1 cellular context compared by ENCODE assay signal in the genomic region with DNA sequence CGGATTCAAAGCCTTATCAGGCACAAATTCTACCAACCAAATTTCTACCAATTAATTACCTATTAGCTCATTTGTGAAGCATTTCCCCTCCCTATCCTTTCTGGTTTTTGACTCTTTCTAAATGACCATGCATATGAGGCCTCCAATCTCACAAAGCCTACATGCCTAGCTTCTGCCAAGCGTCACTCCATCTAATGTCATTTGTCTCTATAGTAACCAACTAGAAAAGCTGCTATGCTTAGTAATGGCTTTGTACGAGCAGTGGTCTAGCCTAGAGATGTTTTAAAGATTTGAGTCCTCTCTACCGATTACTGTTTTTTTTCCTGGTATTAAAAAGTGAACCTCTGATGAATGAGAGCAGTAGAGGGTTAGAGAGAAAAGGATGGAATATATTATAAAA.
TF ChIP-seq lines count a peak whose summit lies in the region.

No MANE protein-coding gene starts in this region.

TF ChIP-seq in neural cell, 6 proteins besides CTCF, POLR2A, EP300 and RAD21 (continued from another document):
- TF ChIP-seq, protein P1, sequence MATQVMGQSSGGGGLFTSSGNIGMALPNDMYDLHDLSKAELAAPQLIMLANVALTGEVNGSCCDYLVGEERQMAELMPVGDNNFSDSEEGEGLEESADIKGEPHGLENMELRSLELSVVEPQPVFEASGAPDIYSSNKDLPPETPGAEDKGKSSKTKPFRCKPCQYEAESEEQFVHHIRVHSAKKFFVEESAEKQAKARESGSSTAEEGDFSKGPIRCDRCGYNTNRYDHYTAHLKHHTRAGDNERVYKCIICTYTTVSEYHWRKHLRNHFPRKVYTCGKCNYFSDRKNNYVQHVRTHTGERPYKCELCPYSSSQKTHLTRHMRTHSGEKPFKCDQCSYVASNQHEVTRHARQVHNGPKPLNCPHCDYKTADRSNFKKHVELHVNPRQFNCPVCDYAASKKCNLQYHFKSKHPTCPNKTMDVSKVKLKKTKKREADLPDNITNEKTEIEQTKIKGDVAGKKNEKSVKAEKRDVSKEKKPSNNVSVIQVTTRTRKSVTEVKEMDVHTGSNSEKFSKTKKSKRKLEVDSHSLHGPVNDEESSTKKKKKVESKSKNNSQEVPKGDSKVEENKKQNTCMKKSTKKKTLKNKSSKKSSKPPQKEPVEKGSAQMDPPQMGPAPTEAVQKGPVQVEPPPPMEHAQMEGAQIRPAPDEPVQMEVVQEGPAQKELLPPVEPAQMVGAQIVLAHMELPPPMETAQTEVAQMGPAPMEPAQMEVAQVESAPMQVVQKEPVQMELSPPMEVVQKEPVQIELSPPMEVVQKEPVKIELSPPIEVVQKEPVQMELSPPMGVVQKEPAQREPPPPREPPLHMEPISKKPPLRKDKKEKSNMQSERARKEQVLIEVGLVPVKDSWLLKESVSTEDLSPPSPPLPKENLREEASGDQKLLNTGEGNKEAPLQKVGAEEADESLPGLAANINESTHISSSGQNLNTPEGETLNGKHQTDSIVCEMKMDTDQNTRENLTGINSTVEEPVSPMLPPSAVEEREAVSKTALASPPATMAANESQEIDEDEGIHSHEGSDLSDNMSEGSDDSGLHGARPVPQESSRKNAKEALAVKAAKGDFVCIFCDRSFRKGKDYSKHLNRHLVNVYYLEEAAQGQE (IDR thresholded peaks at IDR 0.05; ENCODE audit: borderline replicate concordance), result no peak
TF ChIP-seq in neural cell: peak in this region for 0.
